9 cellular contexts compared by ENCODE assay signal in genomic region chr4:163556169-163556568, GRCh38.
DNase-seq lines count a peak whose midpoint lies in the region; ATAC-seq and TF ChIP-seq lines count a peak whose summit lies in the region.
"Had no signal": no experiment of that assay in that cellular context is flagged by ENCODE, and none has a peak within 500 bp of the region (broad histone marks: within the 10 kb centered on the region; RNA-seq: fewer than 3 reads in every experiment).

No MANE protein-coding gene starts in this region.

- peak; percentile 22; the same call in 1 of the 2 replicates for TF ChIP-seq CTCF in MM.1S (IDR thresholded peaks at IDR 0.05; ENCODE audit: low read length)

- DNase-seq in CD1c-positive myeloid dendritic cell (ENCODE audit: extremely low spot score) = peak; percentile 34
- no peak for DNase-seq in MM.1S
- DNase-seq in cerebellum (ENCODE audit: low spot score) = peak; percentile 20
- no peak for DNase-seq in stimulated activated CD4-positive, alpha-beta T cell treated with anti-CD3 and anti-CD28 coated beads, Interleukin-2, amount 100 ng/mL, for 48 hours
- no peak for DNase-seq in dermis blood vessel endothelial cell
- DNase-seq: NCI-H1048 had no signal

- H3K4me3 ChIP-seq in MM.1S (ENCODE audit: low read length) = no peak overlapping the region

- no peaks in the 10 kb centered on the region for H3K27me3 ChIP-seq in MM.1S (replicated peaks; ENCODE audit: insufficient read depth, low read length)

- no peak overlapping the region for H3K4me2 ChIP-seq in MM.1S (ENCODE audit: low read depth, low read length)

- H3K79me2 ChIP-seq in MM.1S (ENCODE audit: low read length) = no peaks in the 10 kb centered on the region

- no peaks in the 10 kb centered on the region for H3K36me3 ChIP-seq in MM.1S (replicated peaks; ENCODE audit: insufficient read depth, low read length)

- H3K9ac ChIP-seq in MM.1S (ENCODE audit: low read length) = no peak overlapping the region

- no peak overlapping the region for H2AFZ ChIP-seq in MM.1S (ENCODE audit: low read length)

- ATAC-seq in GM21390 (IDR thresholded peaks at IDR 0.05; ENCODE audit: unreplicated experiment) = peak; percentile 51
- ATAC-seq in GM19467 (IDR thresholded peaks at IDR 0.05; ENCODE audit: unreplicated experiment) = no peak
- no peak for ATAC-seq in GM19035 (IDR thresholded peaks at IDR 0.05; ENCODE audit: unreplicated experiment)

- no peaks in the 10 kb centered on the region for H3K9me2 ChIP-seq in MM.1S (replicated peaks; ENCODE audit: insufficient read depth, low read length)

- no peak overlapping the region for H3K27ac ChIP-seq in MM.1S (ENCODE audit: low read length)

- H3K4me1 ChIP-seq in MM.1S (ENCODE audit: low read length) = no peaks in the 10 kb centered on the region

- H3K9me3 ChIP-seq in MM.1S (replicated peaks; ENCODE audit: insufficient read depth, low read length) = no peaks in the 10 kb centered on the region

- H3F3A ChIP-seq in MM.1S (ENCODE audit: insufficient read depth, low read length) = no peaks in the 10 kb centered on the region

- H4K20me1 ChIP-seq in MM.1S (ENCODE audit: insufficient read depth, low read length) = no peaks in the 10 kb centered on the region

Comparison
In these comparisons a context has a peak if more than half of its experiments do, and no peak if none do; other contexts are left out.
1. DNase-seq: peak in CD1c-positive myeloid dendritic cell (single experiment) and cerebellum (single experiment); none in MM.1S (single experiment), stimulated activated CD4-positive, alpha-beta T cell treated with anti-CD3 and anti-CD28 coated beads, Interleukin-2, amount 100 ng/mL, for 48 hours (0 of 2) and dermis blood vessel endothelial cell (single experiment).